20 cellular contexts compared by ENCODE assay signal in the genomic region with DNA sequence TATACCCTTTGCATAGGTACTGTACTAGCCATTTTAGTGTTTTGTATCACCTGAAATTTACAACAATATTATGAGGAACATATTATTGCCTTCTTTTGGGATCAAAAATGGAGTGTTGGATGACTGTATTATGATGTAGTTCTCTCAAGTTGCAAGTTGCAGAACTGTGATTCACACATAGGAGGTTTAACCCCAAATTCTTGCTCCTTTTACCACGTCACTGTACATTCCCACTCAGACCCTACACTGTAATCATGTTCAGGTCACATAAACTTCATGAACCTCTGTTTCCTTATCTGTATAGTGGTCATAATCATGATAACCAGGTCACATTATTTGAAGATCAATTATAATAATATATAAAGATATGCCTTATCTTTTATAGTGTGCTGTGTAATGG.
"Had no signal": no experiment of that assay in that cellular context is flagged by ENCODE, and none has a peak within 500 bp of the region (broad histone marks: within the 10 kb centered on the region; RNA-seq: fewer than 3 reads in every experiment).

No MANE protein-coding gene starts in this region.

- H3K36me3 ChIP-seq: colonic mucosa had no signal

- H3K4me1 ChIP-seq: colonic mucosa had no signal

- H3K4me3 ChIP-seq: colonic mucosa, SK-N-MC had no signal

- H3K27me3 ChIP-seq: colonic mucosa had no signal

- H3K27ac ChIP-seq: colonic mucosa, SK-N-MC, VCaP had no signal

- H3K9me3 ChIP-seq: colonic mucosa had no signal

- DNase-seq: activated CD4-positive, alpha-beta memory T cell treated with anti-CD3 and anti-CD28 coated beads for 36 hours; activated CD4-positive, alpha-beta T cell treated with anti-CD3 and anti-CD28 coated beads, Interleukin-2, amount 10 ng/mL, durations not matched to agents 7 days and 5 days; activated CD4-positive, CD25-positive, alpha-beta regulatory T cell; activated CD8-positive, alpha-beta memory T cell treated with anti-CD3 and anti-CD28 coated beads for 24 hours; activated effector memory CD4-positive, alpha-beta T cell treated with anti-CD3 and anti-CD28 coated beads, Interleukin-2, amount 50 U/mL, for 16 hours; activated naive CD4-positive, alpha-beta T cell treated with Interleukin-2 at 50 U/mL for 16 hours; activated T-cell treated with anti-CD3 and anti-CD28 coated beads, Interleukin-2, amount 50 U/mL, for 4 hours; cerebellar nuclear complex; colonic mucosa; NCI-H1048; NCI-H146; NCI-H187 treated with DMSO at 0.1 percent for 48 hours; NCI-H2081 treated with DMSO at 0.1 percent for 48 hours; NCI-H446; NCI-H524; T-helper 1 cell had no signal

- ATAC-seq: activated T-cell treated with anti-CD3 and anti-CD28 coated beads, Interleukin-2, amount 50 U/mL, for 4 hours; Panc1; Right ventricle myocardium inferior had no signal
